Comparison of ENCODE assay signal across 1 cellular context in the genomic region with DNA sequence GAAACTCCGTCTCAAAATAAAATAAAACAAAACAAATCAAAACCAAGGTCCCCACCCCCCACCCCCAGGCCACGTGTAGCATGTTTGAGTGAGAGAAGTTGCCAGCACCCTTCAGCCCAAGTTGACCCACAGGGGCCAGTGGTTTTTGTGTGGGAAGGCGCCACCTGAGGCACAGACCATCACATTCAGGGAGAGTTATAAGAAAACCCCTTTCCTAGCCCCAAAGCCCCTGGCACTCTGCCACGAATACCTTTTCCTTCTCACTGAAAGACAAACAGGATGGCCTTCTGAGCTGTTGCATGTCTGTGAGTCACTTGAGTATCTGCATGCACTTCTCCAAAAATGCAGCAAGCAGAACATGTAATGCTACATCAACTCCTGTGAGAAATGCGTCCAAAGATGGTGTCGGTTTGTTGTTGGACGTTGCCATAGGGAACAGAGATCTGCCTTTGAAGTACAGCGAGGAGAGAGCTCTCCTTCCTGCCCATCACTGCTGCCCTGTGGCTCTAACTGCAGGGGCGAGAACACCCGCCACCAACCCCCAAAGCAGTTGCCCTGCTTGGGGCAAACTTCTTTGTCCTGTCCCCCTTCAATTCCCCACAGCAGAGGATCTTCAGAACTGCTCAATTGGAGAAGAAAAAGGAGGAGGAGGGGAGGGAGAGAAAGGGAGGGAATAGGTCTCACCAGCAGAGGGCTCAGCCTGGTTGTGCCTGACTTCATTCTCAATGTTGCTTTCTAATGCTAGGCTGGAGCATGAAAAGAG.
A peak's percentile ranks its signal among the peaks of the same experiment; 100 is the strongest.
TF ChIP-seq lines count a peak whose summit lies in the region.

No MANE protein-coding gene starts in this region.

TF ChIP-seq in GM12878, 131 proteins besides CTCF, POLR2A, EP300 and RAD21 (continued from another document and continues in another):
- TF ChIP-seq, protein P1, sequence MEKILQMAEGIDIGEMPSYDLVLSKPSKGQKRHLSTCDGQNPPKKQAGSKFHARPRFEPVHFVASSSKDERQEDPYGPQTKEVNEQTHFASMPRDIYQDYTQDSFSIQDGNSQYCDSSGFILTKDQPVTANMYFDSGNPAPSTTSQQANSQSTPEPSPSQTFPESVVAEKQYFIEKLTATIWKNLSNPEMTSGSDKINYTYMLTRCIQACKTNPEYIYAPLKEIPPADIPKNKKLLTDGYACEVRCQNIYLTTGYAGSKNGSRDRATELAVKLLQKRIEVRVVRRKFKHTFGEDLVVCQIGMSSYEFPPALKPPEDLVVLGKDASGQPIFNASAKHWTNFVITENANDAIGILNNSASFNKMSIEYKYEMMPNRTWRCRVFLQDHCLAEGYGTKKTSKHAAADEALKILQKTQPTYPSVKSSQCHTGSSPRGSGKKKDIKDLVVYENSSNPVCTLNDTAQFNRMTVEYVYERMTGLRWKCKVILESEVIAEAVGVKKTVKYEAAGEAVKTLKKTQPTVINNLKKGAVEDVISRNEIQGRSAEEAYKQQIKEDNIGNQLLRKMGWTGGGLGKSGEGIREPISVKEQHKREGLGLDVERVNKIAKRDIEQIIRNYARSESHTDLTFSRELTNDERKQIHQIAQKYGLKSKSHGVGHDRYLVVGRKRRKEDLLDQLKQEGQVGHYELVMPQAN (conservative IDR thresholded peaks at IDR 0.05): peak; percentile 41; the same call in 1 of the 2 replicates
- TF ChIP-seq KAT2A (conservative IDR thresholded peaks at IDR 0.05; ENCODE audit: control insufficient read depth, low read depth, low read length) (no peak), ZBED1 (IDR thresholded peaks at IDR 0.05; ENCODE audit: borderline replicate concordance) (no peak), ZNF384 (IDR thresholded peaks at IDR 0.05; ENCODE audit: borderline replicate concordance, low read depth, low read length) (no peak), TAF1 (IDR thresholded peaks at IDR 0.05; ENCODE audit: borderline replicate concordance, low read depth, low read length) (0 out of 2 replicates have a peak, but pooled peaks have one; percentile 21), STAT3 (IDR thresholded peaks at IDR 0.05; ENCODE audit: low read depth, low read length) (no peak), POU2F2 (IDR thresholded peaks at IDR 0.05; ENCODE audit: borderline replicate concordance, low read depth, low read length) (0 out of 3 replicates have a peak, but pooled peaks have one; percentile 1), BMI1 (IDR thresholded peaks at IDR 0.05; ENCODE audit: borderline replicate concordance) (peak; percentile 95), ETV6 (conservative IDR thresholded peaks at IDR 0.05 in 1 of 2, IDR thresholded peaks at IDR 0.05 in 1 of 2; ENCODE audit: borderline replicate concordance in 1 of 2, low read depth in 1 of 2) (peak in 1 of 2 experiments; percentile 30; a peak in 1 of 4 replicates), CBFB (IDR thresholded peaks at IDR 0.05; ENCODE audit: low read depth) (no peak), BHLHE40 (IDR thresholded peaks at IDR 0.05; ENCODE audit: borderline replicate concordance in 1 of 2, low read depth in 2 of 2, low read length in 1 of 2) (peak; percentile 29 to 47; a peak in 3 of 4 replicates), RFX5 (IDR thresholded peaks at IDR 0.05; ENCODE audit: low read depth, low read length) (no peak), TCF7 (IDR thresholded peaks at IDR 0.05; ENCODE audit: borderline replicate concordance) (peak; percentile 80), BRCA1 (IDR thresholded peaks at IDR 0.05; ENCODE audit: low read depth, low read length) (no peak), RBBP5 (conservative IDR thresholded peaks at IDR 0.05) (no peak), MXI1 (IDR thresholded peaks at IDR 0.05; ENCODE audit: low read depth, low read length) (peak; percentile 73; the same call in 1 of the 2 replicates), ASH2L (IDR thresholded peaks at IDR 0.05; ENCODE audit: borderline replicate concordance, low read depth) (no peak), SP1 (IDR thresholded peaks at IDR 0.05; ENCODE audit: low read depth, low read length) (no peak), NBN (IDR thresholded peaks at IDR 0.05) (peak; percentile 82; the same call in 1 of the 2 replicates), LARP7 (IDR thresholded peaks at IDR 0.05) (peak; percentile 50), RB1 (IDR thresholded peaks at IDR 0.05; ENCODE audit: borderline replicate concordance) (peak; percentile 76; the same call in 1 of the 2 replicates), HDAC6 (IDR thresholded peaks at IDR 0.05; ENCODE audit: unreplicated experiment) (no peak), MYC (IDR thresholded peaks at IDR 0.05; ENCODE audit: insufficient read depth, insufficient read length, insufficient replicate concordance, low read length, severe bottlenecking) (no peak), MTA2 (IDR thresholded peaks at IDR 0.05; ENCODE audit: low read depth) (peak; percentile 9; the same call in 1 of the 2 replicates), CEBPB (IDR thresholded peaks at IDR 0.05; ENCODE audit: borderline replicate concordance in 1 of 2, low read depth in 2 of 2, low read length in 2 of 2) (no peak), GATAD2B (conservative IDR thresholded peaks at IDR 0.05; ENCODE audit: low read depth) (0 out of 2 replicates have a peak, but pooled peaks have one; percentile 47), SMAD5 (IDR thresholded peaks at IDR 0.05; ENCODE audit: low read depth) (no peak), TCF3 (IDR thresholded peaks at IDR 0.05; ENCODE audit: borderline replicate concordance, insufficient read depth, low read depth, low read length) (no peak), NR2C1 (IDR thresholded peaks at IDR 0.05) (no peak), STAT1 (conservative IDR thresholded peaks at IDR 0.05) (0 out of 2 replicates have a peak, but pooled peaks have one; percentile 25), SRF (IDR thresholded peaks at IDR 0.05; ENCODE audit: low read depth in 2 of 2, low read length in 2 of 2) (0 out of 4 replicates have a peak, but pooled peaks of 1 of the 2 experiments have one; percentile 32), SMC3 (IDR thresholded peaks at IDR 0.05; ENCODE audit: borderline replicate concordance, low read length) (peak; percentile 84), HDGF (IDR thresholded peaks at IDR 0.05) (peak; percentile 50; the same call in 1 of the 2 replicates)
- TF ChIP-seq, protein P2, sequence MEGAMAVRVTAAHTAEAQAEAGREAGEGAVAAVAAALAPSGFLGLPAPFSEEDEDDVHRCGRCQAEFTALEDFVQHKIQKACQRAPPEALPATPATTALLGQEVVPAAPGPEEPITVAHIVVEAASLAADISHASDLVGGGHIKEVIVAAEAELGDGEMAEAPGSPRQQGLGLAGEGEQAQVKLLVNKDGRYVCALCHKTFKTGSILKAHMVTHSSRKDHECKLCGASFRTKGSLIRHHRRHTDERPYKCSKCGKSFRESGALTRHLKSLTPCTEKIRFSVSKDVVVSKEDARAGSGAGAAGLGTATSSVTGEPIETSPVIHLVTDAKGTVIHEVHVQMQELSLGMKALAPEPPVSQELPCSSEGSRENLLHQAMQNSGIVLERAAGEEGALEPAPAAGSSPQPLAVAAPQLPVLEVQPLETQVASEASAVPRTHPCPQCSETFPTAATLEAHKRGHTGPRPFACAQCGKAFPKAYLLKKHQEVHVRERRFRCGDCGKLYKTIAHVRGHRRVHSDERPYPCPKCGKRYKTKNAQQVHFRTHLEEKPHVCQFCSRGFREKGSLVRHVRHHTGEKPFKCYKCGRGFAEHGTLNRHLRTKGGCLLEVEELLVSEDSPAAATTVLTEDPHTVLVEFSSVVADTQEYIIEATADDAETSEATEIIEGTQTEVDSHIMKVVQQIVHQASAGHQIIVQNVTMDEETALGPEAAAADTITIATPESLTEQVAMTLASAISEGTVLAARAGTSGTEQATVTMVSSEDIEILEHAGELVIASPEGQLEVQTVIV (IDR thresholded peaks at IDR 0.05; ENCODE audit: borderline replicate concordance, partially characterized antibody): no peak
- TF ChIP-seq, protein P3, sequence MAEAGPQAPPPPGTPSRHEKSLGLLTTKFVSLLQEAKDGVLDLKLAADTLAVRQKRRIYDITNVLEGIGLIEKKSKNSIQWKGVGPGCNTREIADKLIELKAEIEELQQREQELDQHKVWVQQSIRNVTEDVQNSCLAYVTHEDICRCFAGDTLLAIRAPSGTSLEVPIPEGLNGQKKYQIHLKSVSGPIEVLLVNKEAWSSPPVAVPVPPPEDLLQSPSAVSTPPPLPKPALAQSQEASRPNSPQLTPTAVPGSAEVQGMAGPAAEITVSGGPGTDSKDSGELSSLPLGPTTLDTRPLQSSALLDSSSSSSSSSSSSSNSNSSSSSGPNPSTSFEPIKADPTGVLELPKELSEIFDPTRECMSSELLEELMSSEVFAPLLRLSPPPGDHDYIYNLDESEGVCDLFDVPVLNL (IDR thresholded peaks at IDR 0.05; ENCODE audit: low read depth, low read length): no peak
- TF ChIP-seq, protein P4, sequence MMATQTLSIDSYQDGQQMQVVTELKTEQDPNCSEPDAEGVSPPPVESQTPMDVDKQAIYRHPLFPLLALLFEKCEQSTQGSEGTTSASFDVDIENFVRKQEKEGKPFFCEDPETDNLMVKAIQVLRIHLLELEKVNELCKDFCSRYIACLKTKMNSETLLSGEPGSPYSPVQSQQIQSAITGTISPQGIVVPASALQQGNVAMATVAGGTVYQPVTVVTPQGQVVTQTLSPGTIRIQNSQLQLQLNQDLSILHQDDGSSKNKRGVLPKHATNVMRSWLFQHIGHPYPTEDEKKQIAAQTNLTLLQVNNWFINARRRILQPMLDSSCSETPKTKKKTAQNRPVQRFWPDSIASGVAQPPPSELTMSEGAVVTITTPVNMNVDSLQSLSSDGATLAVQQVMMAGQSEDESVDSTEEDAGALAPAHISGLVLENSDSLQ (IDR thresholded peaks at IDR 0.05): peak; percentile 87
- TF ChIP-seq, protein P5, sequence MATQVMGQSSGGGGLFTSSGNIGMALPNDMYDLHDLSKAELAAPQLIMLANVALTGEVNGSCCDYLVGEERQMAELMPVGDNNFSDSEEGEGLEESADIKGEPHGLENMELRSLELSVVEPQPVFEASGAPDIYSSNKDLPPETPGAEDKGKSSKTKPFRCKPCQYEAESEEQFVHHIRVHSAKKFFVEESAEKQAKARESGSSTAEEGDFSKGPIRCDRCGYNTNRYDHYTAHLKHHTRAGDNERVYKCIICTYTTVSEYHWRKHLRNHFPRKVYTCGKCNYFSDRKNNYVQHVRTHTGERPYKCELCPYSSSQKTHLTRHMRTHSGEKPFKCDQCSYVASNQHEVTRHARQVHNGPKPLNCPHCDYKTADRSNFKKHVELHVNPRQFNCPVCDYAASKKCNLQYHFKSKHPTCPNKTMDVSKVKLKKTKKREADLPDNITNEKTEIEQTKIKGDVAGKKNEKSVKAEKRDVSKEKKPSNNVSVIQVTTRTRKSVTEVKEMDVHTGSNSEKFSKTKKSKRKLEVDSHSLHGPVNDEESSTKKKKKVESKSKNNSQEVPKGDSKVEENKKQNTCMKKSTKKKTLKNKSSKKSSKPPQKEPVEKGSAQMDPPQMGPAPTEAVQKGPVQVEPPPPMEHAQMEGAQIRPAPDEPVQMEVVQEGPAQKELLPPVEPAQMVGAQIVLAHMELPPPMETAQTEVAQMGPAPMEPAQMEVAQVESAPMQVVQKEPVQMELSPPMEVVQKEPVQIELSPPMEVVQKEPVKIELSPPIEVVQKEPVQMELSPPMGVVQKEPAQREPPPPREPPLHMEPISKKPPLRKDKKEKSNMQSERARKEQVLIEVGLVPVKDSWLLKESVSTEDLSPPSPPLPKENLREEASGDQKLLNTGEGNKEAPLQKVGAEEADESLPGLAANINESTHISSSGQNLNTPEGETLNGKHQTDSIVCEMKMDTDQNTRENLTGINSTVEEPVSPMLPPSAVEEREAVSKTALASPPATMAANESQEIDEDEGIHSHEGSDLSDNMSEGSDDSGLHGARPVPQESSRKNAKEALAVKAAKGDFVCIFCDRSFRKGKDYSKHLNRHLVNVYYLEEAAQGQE (IDR thresholded peaks at IDR 0.05; ENCODE audit: low read depth, low read length): no peak
- TF ChIP-seq, protein P6, sequence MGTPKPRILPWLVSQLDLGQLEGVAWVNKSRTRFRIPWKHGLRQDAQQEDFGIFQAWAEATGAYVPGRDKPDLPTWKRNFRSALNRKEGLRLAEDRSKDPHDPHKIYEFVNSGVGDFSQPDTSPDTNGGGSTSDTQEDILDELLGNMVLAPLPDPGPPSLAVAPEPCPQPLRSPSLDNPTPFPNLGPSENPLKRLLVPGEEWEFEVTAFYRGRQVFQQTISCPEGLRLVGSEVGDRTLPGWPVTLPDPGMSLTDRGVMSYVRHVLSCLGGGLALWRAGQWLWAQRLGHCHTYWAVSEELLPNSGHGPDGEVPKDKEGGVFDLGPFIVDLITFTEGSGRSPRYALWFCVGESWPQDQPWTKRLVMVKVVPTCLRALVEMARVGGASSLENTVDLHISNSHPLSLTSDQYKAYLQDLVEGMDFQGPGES (IDR thresholded peaks at IDR 0.05): no peak
- TF ChIP-seq, protein P7, sequence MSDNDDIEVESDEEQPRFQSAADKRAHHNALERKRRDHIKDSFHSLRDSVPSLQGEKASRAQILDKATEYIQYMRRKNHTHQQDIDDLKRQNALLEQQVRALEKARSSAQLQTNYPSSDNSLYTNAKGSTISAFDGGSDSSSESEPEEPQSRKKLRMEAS (IDR thresholded peaks at IDR 0.05; ENCODE audit: low read depth, low read length): peak; percentile 16; the same call in 1 of the 2 replicates
- TF ChIP-seq, protein P8, sequence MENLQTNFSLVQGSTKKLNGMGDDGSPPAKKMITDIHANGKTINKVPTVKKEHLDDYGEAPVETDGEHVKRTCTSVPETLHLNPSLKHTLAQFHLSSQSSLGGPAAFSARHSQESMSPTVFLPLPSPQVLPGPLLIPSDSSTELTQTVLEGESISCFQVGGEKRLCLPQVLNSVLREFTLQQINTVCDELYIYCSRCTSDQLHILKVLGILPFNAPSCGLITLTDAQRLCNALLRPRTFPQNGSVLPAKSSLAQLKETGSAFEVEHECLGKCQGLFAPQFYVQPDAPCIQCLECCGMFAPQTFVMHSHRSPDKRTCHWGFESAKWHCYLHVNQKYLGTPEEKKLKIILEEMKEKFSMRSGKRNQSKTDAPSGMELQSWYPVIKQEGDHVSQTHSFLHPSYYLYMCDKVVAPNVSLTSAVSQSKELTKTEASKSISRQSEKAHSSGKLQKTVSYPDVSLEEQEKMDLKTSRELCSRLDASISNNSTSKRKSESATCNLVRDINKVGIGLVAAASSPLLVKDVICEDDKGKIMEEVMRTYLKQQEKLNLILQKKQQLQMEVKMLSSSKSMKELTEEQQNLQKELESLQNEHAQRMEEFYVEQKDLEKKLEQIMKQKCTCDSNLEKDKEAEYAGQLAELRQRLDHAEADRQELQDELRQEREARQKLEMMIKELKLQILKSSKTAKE (IDR thresholded peaks at IDR 0.05; ENCODE audit: low read depth, poor library complexity, severe bottlenecking): peak; percentile 54
